8 cellular contexts compared by ENCODE assay signal in the genomic region with DNA sequence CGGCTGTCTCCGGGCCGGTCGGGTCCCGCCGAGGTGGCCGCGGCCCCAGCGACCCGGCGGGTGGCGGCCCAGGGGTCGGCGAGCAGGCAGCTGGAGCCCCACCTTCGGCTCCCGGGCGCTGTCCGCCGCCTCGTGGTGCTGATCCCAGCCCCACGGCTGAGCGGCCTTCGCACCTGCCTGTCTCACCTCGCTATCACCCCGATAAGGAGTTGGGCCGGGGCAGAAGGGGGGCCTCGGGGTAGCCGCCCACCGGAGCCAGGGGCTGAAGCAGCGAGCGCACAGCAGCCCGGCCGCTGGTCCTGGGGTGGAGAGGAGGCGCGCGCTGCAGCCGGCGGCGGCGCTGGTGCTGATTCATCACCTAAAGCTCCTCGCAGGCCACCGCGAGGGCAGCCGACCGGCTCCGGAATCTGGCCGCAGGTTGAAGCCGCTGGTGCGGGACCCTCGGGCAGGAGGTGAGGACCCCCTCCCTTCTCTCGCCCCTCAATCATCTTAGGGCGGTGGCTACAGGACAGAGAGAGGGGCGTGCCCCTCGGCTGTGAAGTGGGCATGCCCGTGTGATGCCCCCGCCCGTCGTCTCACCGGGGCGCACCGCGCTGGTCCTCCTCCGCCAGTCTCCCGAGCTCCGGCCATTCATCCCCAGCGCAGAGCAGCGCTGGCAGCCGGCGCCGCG. TPM values are rescaled to one million over a fixed set of nuclear protein-coding genes. Genes with fewer than 3 reads are reported as not detected.
DNase-seq lines count a peak whose midpoint lies in the region; ATAC-seq and TF ChIP-seq lines count a peak whose summit lies in the region.

No MANE protein-coding gene starts in this region.

- DNase-seq in NCI-H2196 (lab: John Stamatoyannopoulos, UW; ENCODE audit: unreplicated experiment) (peak; percentile 43), NCI-H2196 treated with DMSO at 0.1 percent for 48 hours (lab: John Stamatoyannopoulos, UW; ENCODE audit: unreplicated experiment) (no peak), OCI-M1 (lab: John Stamatoyannopoulos, UW) (peak; percentile 43), MCF 10A (ENCODE audit: unreplicated experiment) (peak; percentile 51), kidney tubule cell (ENCODE audit: low spot score) (peak; percentile 71)

- H3K4me1 Mint-ChIP-seq in MCF 10A (ENCODE audit: insufficient read depth, unreplicated experiment) = no peaks in the 10 kb centered on the region
- no peaks in the 10 kb centered on the region for H3K4me1 Mint-ChIP-seq in stimulated activated memory B cell treated with anti-CD40 and anti-IgM and Interleukin-4, amounts not matched to agents 10 μg/mL and 1 μg/mL and 100 μg/mL, for 72 hours

- H3K27ac Mint-ChIP-seq in MCF 10A (ENCODE audit: low read depth, unreplicated experiment) = no peak overlapping the region
- no peak overlapping the region for H3K27ac Mint-ChIP-seq in stimulated activated memory B cell treated with anti-CD40 and anti-IgM and Interleukin-4, amounts not matched to agents 10 μg/mL and 1 μg/mL and 100 μg/mL, for 72 hours

- CTCF ChIA-PET in MCF 10A (lab: Yijun Ruan, JAX) = interaction anchor here (0.7 to 2.1 kb wide), 6 partner anchors 8 to 132 kb away, joined by 3 to 6 read pairs (median 4); no protein-coding TSS in a partner anchor

- TF ChIP-seq CTCF in MCF 10A (IDR thresholded peaks at IDR 0.05; ENCODE audit: unreplicated experiment) = no peak

- ATAC-seq in stimulated activated memory B cell treated with anti-CD40 and anti-IgM and Interleukin-4, amounts not matched to agents 10 μg/mL and 1 μg/mL and 100 μg/mL, for 72 hours = no peak
- no peak for ATAC-seq in GM21528 (IDR thresholded peaks at IDR 0.05; ENCODE audit: low FRiP score, unreplicated experiment)
- no peak for ATAC-seq in HG03521 (IDR thresholded peaks at IDR 0.05; ENCODE audit: unreplicated experiment)

- POLR2A ChIA-PET in MCF 10A (lab: Yijun Ruan, JAX) = interaction anchor here (0.7 to 1.6 kb wide), 2 partner anchors 10 to 29 kb away, joined by 3 to 8 read pairs; no protein-coding TSS in a partner anchor

- H3K27me3 Mint-ChIP-seq in MCF 10A (ENCODE audit: insufficient read depth, unreplicated experiment) = peaks cover 55% of the 10 kb centered on the region
- peaks cover 91% of the 10 kb centered on the region for H3K27me3 Mint-ChIP-seq in stimulated activated memory B cell treated with anti-CD40 and anti-IgM and Interleukin-4, amounts not matched to agents 10 μg/mL and 1 μg/mL and 100 μg/mL, for 72 hours

- intact Hi-C loops in MCF 10A (cut with micrococcal nuclease) = no loop called here

- no TSS peak for BruUV-seq in MCF 10A (replicated peaks; lab: Mats Ljungman, UMichigan)

- peak overlapping the region; percentile 52 for H3K4me3 Mint-ChIP-seq in MCF 10A (ENCODE audit: unreplicated experiment)
- peak overlapping the region; percentile 47 for H3K4me3 Mint-ChIP-seq in stimulated activated memory B cell treated with anti-CD40 and anti-IgM and Interleukin-4, amounts not matched to agents 10 μg/mL and 1 μg/mL and 100 μg/mL, for 72 hours

- no peaks in the 10 kb centered on the region for H3K36me3 Mint-ChIP-seq in MCF 10A (ENCODE audit: insufficient read depth, unreplicated experiment)
- no peaks in the 10 kb centered on the region for H3K36me3 Mint-ChIP-seq in stimulated activated memory B cell treated with anti-CD40 and anti-IgM and Interleukin-4, amounts not matched to agents 10 μg/mL and 1 μg/mL and 100 μg/mL, for 72 hours

- no peaks in the 10 kb centered on the region for H3K9me3 Mint-ChIP-seq in MCF 10A (ENCODE audit: unreplicated experiment)
- H3K9me3 Mint-ChIP-seq in stimulated activated memory B cell treated with anti-CD40 and anti-IgM and Interleukin-4, amounts not matched to agents 10 μg/mL and 1 μg/mL and 100 μg/mL, for 72 hours = no peaks in the 10 kb centered on the region

RNA-seq across cellular contexts. Expression of a gene that starts 0.6 kb away (rescaled TPM):
- total RNA-seq in MCF 10A (2022) = not detected in 2 replicates
